ENCODE assay signal across 8 cellular contexts in the genomic region with DNA sequence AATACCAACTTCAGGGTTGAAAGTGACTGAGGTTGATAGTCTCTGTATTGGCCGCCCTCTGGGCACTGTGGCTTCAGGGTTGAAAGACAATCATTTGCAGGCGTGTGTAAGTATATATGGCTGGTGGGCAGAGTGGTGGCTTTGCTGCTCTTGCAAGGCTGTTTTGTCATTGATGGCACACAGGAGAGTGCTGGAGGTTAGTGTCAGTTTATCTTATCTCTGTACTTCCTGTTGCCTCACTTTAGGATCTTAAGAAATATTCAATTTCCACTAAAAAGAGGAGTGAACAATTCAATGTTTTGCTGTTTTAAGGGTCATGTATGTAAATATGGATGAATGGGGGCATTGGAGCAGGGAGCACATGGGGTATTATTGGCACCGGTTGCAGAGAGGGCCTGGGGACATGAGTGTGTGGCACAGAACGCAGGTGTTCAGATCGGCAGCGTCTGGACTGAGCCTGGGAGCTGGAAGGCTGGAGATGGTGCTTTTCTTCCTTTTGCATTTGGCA. TPM values are rescaled to one million over a fixed set of nuclear protein-coding genes. Genes with fewer than 3 reads are reported as not detected.
DNase-seq lines count a peak whose midpoint lies in the region; ATAC-seq and TF ChIP-seq lines count a peak whose summit lies in the region.

No MANE protein-coding gene starts in this region.

- peak; percentile 44 for DNase-seq in activated naive CD4-positive, alpha-beta T cell treated with anti-CD3 and anti-CD28 coated beads for 36 hours
- DNase-seq in activated naive CD4-positive, alpha-beta T cell treated with anti-CD3 and anti-CD28 coated beads, Interleukin-2, amount 50 U/mL, for 16 hours, result no peak
- DNase-seq in NCI-H345 (lab: John Stamatoyannopoulos, UW) (peak; percentile 50), type B pancreatic cell (ENCODE audit: extremely low spot score, unreplicated experiment) (no peak), superior temporal gyrus (ENCODE audit: extremely low spot score) (no peak), NCI-H1048 (lab: John Stamatoyannopoulos, UW) (no peak)
- no peak for DNase-seq in central memory CD8-positive, alpha-beta T cell (ENCODE audit: low spot score in 2 of 2)

- H3K27ac Mint-ChIP-seq in activated naive CD4-positive, alpha-beta T cell treated with anti-CD3 and anti-CD28 coated beads for 36 hours, result peak overlapping the region; percentile 92
- H3K27ac Mint-ChIP-seq in central memory CD8-positive, alpha-beta T cell (ENCODE audit: low read depth), result peak overlapping the region; percentile 94
- peak overlapping the region; percentile 1 for H3K27ac Mint-ChIP-seq in type B pancreatic cell

- H3K4me1 Mint-ChIP-seq in activated naive CD4-positive, alpha-beta T cell treated with anti-CD3 and anti-CD28 coated beads for 36 hours (ENCODE audit: low read depth), result peaks cover 93% of the 10 kb centered on the region
- H3K4me1 Mint-ChIP-seq in central memory CD8-positive, alpha-beta T cell, result peaks cover 88% of the 10 kb centered on the region
- H3K4me1 Mint-ChIP-seq in type B pancreatic cell (ENCODE audit: unreplicated experiment), result peaks cover 58% of the 10 kb centered on the region

- H3K9me3 Mint-ChIP-seq in activated naive CD4-positive, alpha-beta T cell treated with anti-CD3 and anti-CD28 coated beads for 36 hours, result no peaks in the 10 kb centered on the region
- H3K9me3 Mint-ChIP-seq in central memory CD8-positive, alpha-beta T cell, result no peaks in the 10 kb centered on the region
- H3K9me3 Mint-ChIP-seq in type B pancreatic cell, result peaks cover 14% of the 10 kb centered on the region

- peak overlapping the region; percentile 48 for H3K4me3 Mint-ChIP-seq in activated naive CD4-positive, alpha-beta T cell treated with anti-CD3 and anti-CD28 coated beads for 36 hours
- peak overlapping the region; percentile 75 for H3K4me3 Mint-ChIP-seq in central memory CD8-positive, alpha-beta T cell
- peak overlapping the region; percentile 17 for H3K4me3 Mint-ChIP-seq in type B pancreatic cell

- no peaks in the 10 kb centered on the region for H3K27me3 Mint-ChIP-seq in activated naive CD4-positive, alpha-beta T cell treated with anti-CD3 and anti-CD28 coated beads for 36 hours (ENCODE audit: low read depth)
- no peaks in the 10 kb centered on the region for H3K27me3 Mint-ChIP-seq in central memory CD8-positive, alpha-beta T cell
- no peaks in the 10 kb centered on the region for H3K27me3 Mint-ChIP-seq in type B pancreatic cell

- TF ChIP-seq CTCF in type B pancreatic cell (conservative IDR thresholded peaks at IDR 0.05), result no peak

- intact Hi-C loops in activated naive CD4-positive, alpha-beta T cell treated with anti-CD3 and anti-CD28 coated beads for 36 hours (cut with micrococcal nuclease), result loop anchor here (1.0 to 5.0 kb wide), 3 partner anchors 8 to 771 kb away; no protein-coding TSS in a partner anchor

- peaks cover 14% of the 10 kb centered on the region for H3K36me3 Mint-ChIP-seq in activated naive CD4-positive, alpha-beta T cell treated with anti-CD3 and anti-CD28 coated beads for 36 hours (ENCODE audit: low read depth)
- H3K36me3 Mint-ChIP-seq in central memory CD8-positive, alpha-beta T cell (ENCODE audit: insufficient read depth), result peaks cover 19% of the 10 kb centered on the region
- H3K36me3 Mint-ChIP-seq in type B pancreatic cell, result peaks cover 23% of the 10 kb centered on the region

- CTCF ChIA-PET in activated naive CD4-positive, alpha-beta T cell treated with anti-CD3 and anti-CD28 coated beads for 36 hours (lab: Charles Lee), result interaction anchor here (0.6 to 4.4 kb wide), 3 partner anchors 42 to 50 kb away, joined by 3 to 17 read pairs (median 3); no protein-coding TSS in a partner anchor

- peak; percentile 50 for ATAC-seq in central memory CD8-positive, alpha-beta T cell (replicated peaks; ENCODE audit: extremely low read depth, poor library complexity, severe bottlenecking)
- ATAC-seq in GM19467 (IDR thresholded peaks at IDR 0.05; ENCODE audit: unreplicated experiment), result no peak

RNA-seq across cellular contexts. Expression of gene NCK2, which starts 51.5 kb away (rescaled TPM):
- total RNA-seq in activated naive CD4-positive, alpha-beta T cell treated with anti-CD3 and anti-CD28 coated beads for 36 hours, result 100 to 1,000 TPM; 106 to 113 TPM
- total RNA-seq in type B pancreatic cell (ENCODE audit: low replicate concordance), result 86.4 and 103 TPM in 2 replicates

Comparison
In these comparisons a context has a peak if more than half of its experiments do, and no peak if none do; other contexts are left out.
1. DNase-seq: peak in activated naive CD4-positive, alpha-beta T cell treated with anti-CD3 and anti-CD28 coated beads for 36 hours (single experiment) and NCI-H345 (single experiment); none in activated naive CD4-positive, alpha-beta T cell treated with anti-CD3 and anti-CD28 coated beads, Interleukin-2, amount 50 U/mL, for 16 hours (single experiment), central memory CD8-positive, alpha-beta T cell (0 of 2), type B pancreatic cell (single experiment), superior temporal gyrus (single experiment) and NCI-H1048 (single experiment).
2. H3K27ac Mint-ChIP-seq: peak in every context shown above with its lines; median percentile 94 in central memory CD8-positive, alpha-beta T cell; 92 in activated naive CD4-positive, alpha-beta T cell treated with anti-CD3 and anti-CD28 coated beads for 36 hours; 1 in type B pancreatic cell.
3. H3K4me3 Mint-ChIP-seq: peak in every context shown above with its lines; median percentile 75 in central memory CD8-positive, alpha-beta T cell; 48 in activated naive CD4-positive, alpha-beta T cell treated with anti-CD3 and anti-CD28 coated beads for 36 hours; 17 in type B pancreatic cell.